Comparison of ENCODE assay signal across 16 cellular contexts in the genomic region with DNA sequence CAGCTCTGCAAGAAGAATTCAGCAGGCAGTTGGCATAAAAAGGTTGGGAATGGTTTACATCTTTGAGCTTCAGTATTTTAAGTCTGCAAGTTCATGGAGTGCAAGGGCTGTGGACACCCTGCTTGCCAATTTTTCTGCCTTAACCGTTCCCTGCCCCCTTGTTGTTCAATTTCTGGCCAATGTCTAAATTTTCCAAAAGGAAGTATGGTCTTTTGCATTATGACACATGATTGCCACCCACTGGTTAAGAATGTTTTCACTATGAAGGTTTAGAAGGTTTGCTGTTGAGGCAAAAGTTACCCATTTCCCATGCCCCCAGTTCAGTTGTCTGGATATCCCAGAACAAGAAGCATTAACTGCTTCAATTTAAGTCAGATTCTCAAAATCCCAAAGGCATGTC.
DNase-seq lines count a peak whose midpoint lies in the region; ATAC-seq, FAIRE-seq and TF ChIP-seq lines count a peak whose summit lies in the region.
"Had no signal": no experiment of that assay in that cellular context is flagged by ENCODE, and none has a peak within 500 bp of the region (broad histone marks: within the 10 kb centered on the region; RNA-seq: fewer than 3 reads in every experiment).

No MANE protein-coding gene starts in this region.

- no peak for FAIRE-seq in small intestine (lab: Jason Lieb, UNC)
- FAIRE-seq: A204.1 had no signal

- H3K27ac Mint-ChIP-seq in activated naive CD8-positive, alpha-beta T cell treated with anti-CD3 and anti-CD28 coated beads, Interleukin-2, amount 50 U/mL, for 24 hours, result no peak overlapping the region
- H3K27ac Mint-ChIP-seq in CD4-positive, alpha-beta memory T cell, result no peak overlapping the region
- H3K27ac Mint-ChIP-seq: activated CD4-positive, alpha-beta memory T cell treated with anti-CD3 and anti-CD28 coated beads, Interleukin-2, amount 10 ng/mL, durations not matched to agents 7 days and 5 days; activated naive CD4-positive, alpha-beta T cell treated with anti-CD3 and anti-CD28 coated beads, Interleukin-2, amount 50 U/mL, for 24 hours; H9 had no signal

- TF ChIP-seq CTCF in RWPE2 (IDR thresholded peaks at IDR 0.05; ENCODE audit: poor library complexity, severe bottlenecking) (peak; percentile 33), fibroblast of pulmonary artery (IDR thresholded peaks at IDR 0.05; ENCODE audit: low read length, missing control alignments) (peak; percentile 51)

- no peaks in the 10 kb centered on the region for H3K36me3 Mint-ChIP-seq in activated naive CD8-positive, alpha-beta T cell treated with anti-CD3 and anti-CD28 coated beads, Interleukin-2, amount 50 U/mL, for 24 hours (ENCODE audit: low read depth)
- H3K36me3 Mint-ChIP-seq in CD4-positive, alpha-beta memory T cell, result no peaks in the 10 kb centered on the region
- H3K36me3 Mint-ChIP-seq: activated naive CD4-positive, alpha-beta T cell treated with anti-CD3 and anti-CD28 coated beads, Interleukin-2, amount 50 U/mL, for 24 hours had no signal

- no peaks in the 10 kb centered on the region for H3K4me1 Mint-ChIP-seq in activated naive CD8-positive, alpha-beta T cell treated with anti-CD3 and anti-CD28 coated beads, Interleukin-2, amount 50 U/mL, for 24 hours
- no peaks in the 10 kb centered on the region for H3K4me1 Mint-ChIP-seq in CD4-positive, alpha-beta memory T cell
- H3K4me1 Mint-ChIP-seq: activated CD4-positive, alpha-beta memory T cell treated with anti-CD3 and anti-CD28 coated beads, Interleukin-2, amount 10 ng/mL, durations not matched to agents 7 days and 5 days; activated naive CD4-positive, alpha-beta T cell treated with anti-CD3 and anti-CD28 coated beads, Interleukin-2, amount 50 U/mL, for 24 hours had no signal

- intact Hi-C loops in CD4-positive, alpha-beta memory T cell (cut with micrococcal nuclease), result no loop called here

- no peaks in the 10 kb centered on the region for H3K27me3 ChIP-seq in RWPE2 (ENCODE audit: insufficient read depth, poor library complexity, severe bottlenecking)
- H3K27me3 ChIP-seq in small intestine (ENCODE audit: control insufficient read depth in 2 of 2, insufficient read depth in 2 of 2, low read length in 2 of 2), result no peaks in the 10 kb centered on the region
- H3K27me3 ChIP-seq in CD4-positive, alpha-beta memory T cell (ENCODE audit: insufficient read depth, low read length), result no peaks in the 10 kb centered on the region
- H3K27me3 ChIP-seq: left lung, uterus had no signal

- DNase-seq in DMS53 (lab: John Stamatoyannopoulos, UW) (peak; percentile 28), DMS53 treated with DMSO at 0.1 percent for 48 hours (lab: John Stamatoyannopoulos, UW; ENCODE audit: unreplicated experiment) (no peak), RWPE2 (ENCODE audit: low spot score) (no peak), fibroblast of pulmonary artery (ENCODE audit: low read depth) (peak; percentile 78), small intestine (peak; percentile 41), NCI-H146 (lab: John Stamatoyannopoulos, UW) (no peak)
- no peak for DNase-seq in activated naive CD8-positive, alpha-beta T cell treated with anti-CD3 and anti-CD28 coated beads, Interleukin-2, amount 50 U/mL, for 24 hours
- DNase-seq in CD4-positive, alpha-beta memory T cell, result no peak
- DNase-seq: activated CD4-positive, alpha-beta memory T cell treated with anti-CD3 and anti-CD28 coated beads, Interleukin-2, amount 10 ng/mL, durations not matched to agents 7 days and 5 days; GF-D8; H9; KG1; left lung; uterus had no signal

- WGBS in small intestine, 3 donors, result 0 to 19% (median 17%) methylated on average over 1 of the region's 1 CpG

- CTCF ChIA-PET in CD4-positive, alpha-beta memory T cell (lab: Charles Lee; ENCODE audit: partially characterized antibody), result no interaction called here

- H3K4me1 ChIP-seq in RWPE2 (ENCODE audit: insufficient read depth, poor library complexity, severe bottlenecking) (no peaks in the 10 kb centered on the region), small intestine (ENCODE audit: control insufficient read depth in 2 of 2, insufficient read depth in 1 of 2, low read depth in 1 of 2, low read length in 1 of 2) (no peaks in the 10 kb centered on the region)
- no peaks in the 10 kb centered on the region for H3K4me1 ChIP-seq in CD4-positive, alpha-beta memory T cell (ENCODE audit: insufficient read depth, low read length)
- H3K4me1 ChIP-seq: left lung had no signal

- H3K9me3 ChIP-seq in RWPE2 (ENCODE audit: severe bottlenecking) (no peaks in the 10 kb centered on the region), small intestine (ENCODE audit: control insufficient read depth, low read depth) (no peaks in the 10 kb centered on the region)
- H3K9me3 ChIP-seq in CD4-positive, alpha-beta memory T cell (ENCODE audit: control insufficient read depth in 1 of 2, low read length in 2 of 2), result no peaks in the 10 kb centered on the region
- H3K9me3 ChIP-seq: left lung, uterus had no signal

- H3K36me3 ChIP-seq in RWPE2 (ENCODE audit: low read depth) (no peaks in the 10 kb centered on the region), small intestine (ENCODE audit: control insufficient read depth in 2 of 2, insufficient read depth in 2 of 2, low read length in 2 of 2) (no peaks in the 10 kb centered on the region)
- no peaks in the 10 kb centered on the region for H3K36me3 ChIP-seq in CD4-positive, alpha-beta memory T cell (ENCODE audit: insufficient read depth, low read length)
- H3K36me3 ChIP-seq: left lung, uterus had no signal

- no peak overlapping the region for H3K27ac ChIP-seq in RWPE2 (ENCODE audit: poor library complexity, severe bottlenecking)
- H3K27ac ChIP-seq in small intestine (ENCODE audit: low read depth in 1 of 2, low read length in 1 of 2), result no peak overlapping the region
- H3K27ac ChIP-seq in CD4-positive, alpha-beta memory T cell (ENCODE audit: low read depth, low read length), result no peak overlapping the region
- H3K27ac ChIP-seq: left lung had no signal

- peaks cover 15% of the 10 kb centered on the region for H3K9me3 Mint-ChIP-seq in activated naive CD8-positive, alpha-beta T cell treated with anti-CD3 and anti-CD28 coated beads, Interleukin-2, amount 50 U/mL, for 24 hours
- H3K9me3 Mint-ChIP-seq in CD4-positive, alpha-beta memory T cell, result peaks cover 0 to 20% (median 13%) of the 10 kb centered on the region in 8 donors

- H3K4me3 Mint-ChIP-seq in activated naive CD8-positive, alpha-beta T cell treated with anti-CD3 and anti-CD28 coated beads, Interleukin-2, amount 50 U/mL, for 24 hours, result no peak overlapping the region
- no peak overlapping the region for H3K4me3 Mint-ChIP-seq in CD4-positive, alpha-beta memory T cell
- H3K4me3 Mint-ChIP-seq: activated CD4-positive, alpha-beta memory T cell treated with anti-CD3 and anti-CD28 coated beads, Interleukin-2, amount 10 ng/mL, durations not matched to agents 7 days and 5 days; activated naive CD4-positive, alpha-beta T cell treated with anti-CD3 and anti-CD28 coated beads, Interleukin-2, amount 50 U/mL, for 24 hours; H9 had no signal

- ATAC-seq in RWPE2 (ENCODE audit: low read depth), result no peak
- ATAC-seq in activated naive CD8-positive, alpha-beta T cell treated with anti-CD3 and anti-CD28 coated beads, Interleukin-2, amount 50 U/mL, for 24 hours, result no peak
- ATAC-seq: left lung had no signal

- H3K27me3 Mint-ChIP-seq in activated naive CD8-positive, alpha-beta T cell treated with anti-CD3 and anti-CD28 coated beads, Interleukin-2, amount 50 U/mL, for 24 hours, result no peaks in the 10 kb centered on the region
- no peaks in the 10 kb centered on the region for H3K27me3 Mint-ChIP-seq in CD4-positive, alpha-beta memory T cell
- H3K27me3 Mint-ChIP-seq: activated naive CD4-positive, alpha-beta T cell treated with anti-CD3 and anti-CD28 coated beads, Interleukin-2, amount 50 U/mL, for 24 hours had no signal

- no peak overlapping the region for H3K4me3 ChIP-seq in RWPE2 (ENCODE audit: severe bottlenecking)
- H3K4me3 ChIP-seq in fibroblast of pulmonary artery (replicated peaks; ENCODE audit: low read depth, low read length), result no peak overlapping the region
- H3K4me3 ChIP-seq in small intestine (ENCODE audit: low read depth in 1 of 2, low read length in 2 of 2), result no peak overlapping the region
- H3K4me3 ChIP-seq in CD4-positive, alpha-beta memory T cell (ENCODE audit: low read length in 2 of 2), result no peak overlapping the region
- H3K4me3 ChIP-seq: left lung, uterus had no signal

- POLR2A ChIA-PET in CD4-positive, alpha-beta memory T cell (lab: Charles Lee; ENCODE audit: partially characterized antibody), result no interaction called here

Comparison
In these comparisons a context has a peak if more than half of its experiments do, and no peak if none do; other contexts are left out.
1. DNase-seq: peak in DMS53 (single experiment), fibroblast of pulmonary artery (single experiment) and small intestine (single experiment); none in DMS53 treated with DMSO at 0.1 percent for 48 hours (single experiment), RWPE2 (single experiment), NCI-H146 (single experiment), activated naive CD8-positive, alpha-beta T cell treated with anti-CD3 and anti-CD28 coated beads, Interleukin-2, amount 50 U/mL, for 24 hours (single experiment) and CD4-positive, alpha-beta memory T cell (0 of 5).